In genomic region chr1:7838714-7839113, GRCh38 we compare ENCODE assay signal across 9 cellular contexts. TPM values are rescaled to one million over a fixed set of nuclear protein-coding genes. Genes with fewer than 3 reads are reported as not detected.
"Had no signal": no experiment of that assay in that cellular context is flagged by ENCODE, and none has a peak within 500 bp of the region (broad histone marks: within the 10 kb centered on the region; RNA-seq: fewer than 3 reads in every experiment).

No MANE protein-coding gene starts in this region.

- FAIRE-seq: G401.6, GM12878, GM12891, GM12892, GM18507, GM19239 had no signal

- DNase-seq: GDM1, GF-D8 had no signal

- ATAC-seq: GM12878 had no signal

- H3K4me3 ChIP-seq: GM12878 had no signal

RNA-seq across cellular contexts. Expression of gene UTS2, which starts 14.2 kb away (rescaled TPM):
- total RNA-seq: G401, GM12878 had no signal
- polyA plus RNA-seq: GM12878 had no signal
